1 cellular context compared by ENCODE assay signal in the genomic region with DNA sequence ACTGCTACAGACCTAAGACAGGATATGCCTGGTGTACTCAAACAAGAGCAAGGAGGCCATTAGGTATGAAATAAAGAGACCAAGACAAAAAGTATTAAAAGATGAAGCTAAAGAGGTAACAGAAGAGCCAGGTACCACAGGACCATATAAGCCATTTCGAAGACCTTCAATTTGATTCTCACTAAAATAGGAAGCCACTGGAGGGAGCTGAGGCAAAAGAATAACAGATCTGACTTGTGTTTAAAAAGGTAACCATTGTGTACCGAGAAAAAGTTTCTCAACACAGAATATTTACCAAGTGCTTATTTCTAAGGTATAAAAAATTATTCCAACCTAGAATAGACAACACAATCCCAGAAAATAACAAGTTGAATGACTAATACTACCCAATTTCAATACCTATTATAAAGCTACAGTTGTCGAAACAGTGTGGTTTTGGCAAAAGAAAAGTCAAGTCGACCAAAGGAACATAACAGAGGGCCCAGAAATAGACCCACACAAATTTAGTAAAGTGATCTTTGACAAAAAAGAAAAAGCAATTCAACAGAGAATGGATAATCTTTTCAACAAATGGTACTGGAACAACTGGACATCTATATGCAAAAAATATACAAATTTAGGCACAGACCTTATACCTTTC.
TF ChIP-seq lines count a peak whose summit lies in the region.

No MANE protein-coding gene starts in this region.

TF ChIP-seq in HCT116, 20 proteins besides CTCF, POLR2A, EP300 and RAD21:
- TF ChIP-seq SIN3A (IDR thresholded peaks at IDR 0.05; ENCODE audit: low read depth) (no peak), CBX3 (IDR thresholded peaks at IDR 0.05; ENCODE audit: low read depth) (no peak), SP1 (IDR thresholded peaks at IDR 0.05; ENCODE audit: low read depth) (no peak), EZH2phosphoT487 (IDR thresholded peaks at IDR 0.05; ENCODE audit: borderline replicate concordance) (no peak), YY1 (IDR thresholded peaks at IDR 0.05; ENCODE audit: extremely low read depth, insufficient replicate concordance, low read depth, low read length) (no peak), POLR2AphosphoS5 (IDR thresholded peaks at IDR 0.05; ENCODE audit: low read depth, low read length) (no peak), EGR1 (IDR thresholded peaks at IDR 0.05; ENCODE audit: low read depth) (no peak), FOSL1 (IDR thresholded peaks at IDR 0.05; ENCODE audit: low read depth) (no peak), SRF (IDR thresholded peaks at IDR 0.05; ENCODE audit: low read depth) (no peak), CEBPB (IDR thresholded peaks at IDR 0.05; ENCODE audit: low read depth) (no peak), ZFX (IDR thresholded peaks at IDR 0.05) (no peak), TCF7L2 (IDR thresholded peaks at IDR 0.05; ENCODE audit: borderline replicate concordance, extremely low read depth, insufficient read depth, insufficient read length) (no peak), JUND (IDR thresholded peaks at IDR 0.05) (no peak), ZNF274 (IDR thresholded peaks at IDR 0.05; ENCODE audit: low read depth, low read length) (no peak)
- TF ChIP-seq, protein P1, sequence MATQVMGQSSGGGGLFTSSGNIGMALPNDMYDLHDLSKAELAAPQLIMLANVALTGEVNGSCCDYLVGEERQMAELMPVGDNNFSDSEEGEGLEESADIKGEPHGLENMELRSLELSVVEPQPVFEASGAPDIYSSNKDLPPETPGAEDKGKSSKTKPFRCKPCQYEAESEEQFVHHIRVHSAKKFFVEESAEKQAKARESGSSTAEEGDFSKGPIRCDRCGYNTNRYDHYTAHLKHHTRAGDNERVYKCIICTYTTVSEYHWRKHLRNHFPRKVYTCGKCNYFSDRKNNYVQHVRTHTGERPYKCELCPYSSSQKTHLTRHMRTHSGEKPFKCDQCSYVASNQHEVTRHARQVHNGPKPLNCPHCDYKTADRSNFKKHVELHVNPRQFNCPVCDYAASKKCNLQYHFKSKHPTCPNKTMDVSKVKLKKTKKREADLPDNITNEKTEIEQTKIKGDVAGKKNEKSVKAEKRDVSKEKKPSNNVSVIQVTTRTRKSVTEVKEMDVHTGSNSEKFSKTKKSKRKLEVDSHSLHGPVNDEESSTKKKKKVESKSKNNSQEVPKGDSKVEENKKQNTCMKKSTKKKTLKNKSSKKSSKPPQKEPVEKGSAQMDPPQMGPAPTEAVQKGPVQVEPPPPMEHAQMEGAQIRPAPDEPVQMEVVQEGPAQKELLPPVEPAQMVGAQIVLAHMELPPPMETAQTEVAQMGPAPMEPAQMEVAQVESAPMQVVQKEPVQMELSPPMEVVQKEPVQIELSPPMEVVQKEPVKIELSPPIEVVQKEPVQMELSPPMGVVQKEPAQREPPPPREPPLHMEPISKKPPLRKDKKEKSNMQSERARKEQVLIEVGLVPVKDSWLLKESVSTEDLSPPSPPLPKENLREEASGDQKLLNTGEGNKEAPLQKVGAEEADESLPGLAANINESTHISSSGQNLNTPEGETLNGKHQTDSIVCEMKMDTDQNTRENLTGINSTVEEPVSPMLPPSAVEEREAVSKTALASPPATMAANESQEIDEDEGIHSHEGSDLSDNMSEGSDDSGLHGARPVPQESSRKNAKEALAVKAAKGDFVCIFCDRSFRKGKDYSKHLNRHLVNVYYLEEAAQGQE (IDR thresholded peaks at IDR 0.05; ENCODE audit: low read depth) = no peak
- TF ChIP-seq, protein P2, sequence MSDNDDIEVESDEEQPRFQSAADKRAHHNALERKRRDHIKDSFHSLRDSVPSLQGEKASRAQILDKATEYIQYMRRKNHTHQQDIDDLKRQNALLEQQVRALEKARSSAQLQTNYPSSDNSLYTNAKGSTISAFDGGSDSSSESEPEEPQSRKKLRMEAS (IDR thresholded peaks at IDR 0.05) = no peak
- TF ChIP-seq, protein P3, sequence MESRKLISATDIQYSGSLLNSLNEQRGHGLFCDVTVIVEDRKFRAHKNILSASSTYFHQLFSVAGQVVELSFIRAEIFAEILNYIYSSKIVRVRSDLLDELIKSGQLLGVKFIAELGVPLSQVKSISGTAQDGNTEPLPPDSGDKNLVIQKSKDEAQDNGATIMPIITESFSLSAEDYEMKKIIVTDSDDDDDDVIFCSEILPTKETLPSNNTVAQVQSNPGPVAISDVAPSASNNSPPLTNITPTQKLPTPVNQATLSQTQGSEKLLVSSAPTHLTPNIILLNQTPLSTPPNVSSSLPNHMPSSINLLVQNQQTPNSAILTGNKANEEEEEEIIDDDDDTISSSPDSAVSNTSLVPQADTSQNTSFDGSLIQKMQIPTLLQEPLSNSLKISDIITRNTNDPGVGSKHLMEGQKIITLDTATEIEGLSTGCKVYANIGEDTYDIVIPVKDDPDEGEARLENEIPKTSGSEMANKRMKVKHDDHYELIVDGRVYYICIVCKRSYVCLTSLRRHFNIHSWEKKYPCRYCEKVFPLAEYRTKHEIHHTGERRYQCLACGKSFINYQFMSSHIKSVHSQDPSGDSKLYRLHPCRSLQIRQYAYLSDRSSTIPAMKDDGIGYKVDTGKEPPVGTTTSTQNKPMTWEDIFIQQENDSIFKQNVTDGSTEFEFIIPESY (IDR thresholded peaks at IDR 0.05; ENCODE audit: extremely low read depth, insufficient replicate concordance, low read length) = no peak
- TF ChIP-seq, protein P4, sequence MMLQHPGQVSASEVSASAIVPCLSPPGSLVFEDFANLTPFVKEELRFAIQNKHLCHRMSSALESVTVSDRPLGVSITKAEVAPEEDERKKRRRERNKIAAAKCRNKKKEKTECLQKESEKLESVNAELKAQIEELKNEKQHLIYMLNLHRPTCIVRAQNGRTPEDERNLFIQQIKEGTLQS (IDR thresholded peaks at IDR 0.05) = no peak
